Comparison of ENCODE assay signal across 8 cellular contexts in the genomic region with DNA sequence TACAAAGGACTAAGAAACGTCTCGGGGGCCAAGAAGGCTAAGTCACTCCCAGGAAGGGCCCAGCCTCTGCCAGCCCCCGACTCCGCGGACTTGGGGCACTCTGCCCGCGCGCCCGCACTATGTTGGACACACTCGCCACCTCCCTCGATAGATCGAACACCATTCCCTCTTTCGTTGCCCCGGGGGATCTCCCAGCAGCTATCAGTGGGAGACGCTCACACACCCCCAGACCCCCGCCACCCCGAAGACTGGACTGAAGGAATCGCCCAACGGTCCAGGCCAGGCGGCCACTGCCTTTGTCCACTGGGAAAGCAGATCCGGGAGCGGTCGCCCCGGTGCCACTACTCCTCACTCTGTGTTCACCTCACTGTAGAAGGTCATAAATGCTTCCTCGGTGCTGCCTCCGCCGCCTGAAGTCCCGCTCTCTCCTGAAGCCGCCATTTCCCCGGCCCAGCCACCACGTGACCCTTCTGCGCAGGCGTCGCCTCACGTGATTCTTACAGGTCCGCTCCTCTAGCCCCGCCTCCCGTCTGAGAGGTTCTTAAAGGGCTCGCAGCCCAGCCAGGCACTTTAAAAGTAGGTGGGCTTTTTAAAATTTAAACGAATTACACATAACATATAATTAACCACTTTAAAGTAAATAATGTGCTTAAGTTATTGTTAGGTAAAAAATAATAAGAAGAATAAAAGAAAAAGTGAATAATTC. TPM values are rescaled to one million over a fixed set of nuclear protein-coding genes. Genes with fewer than 3 reads are reported as not detected.
DNase-seq lines count a peak whose midpoint lies in the region; ATAC-seq and TF ChIP-seq lines count a peak whose summit lies in the region.

A gene with protein sequence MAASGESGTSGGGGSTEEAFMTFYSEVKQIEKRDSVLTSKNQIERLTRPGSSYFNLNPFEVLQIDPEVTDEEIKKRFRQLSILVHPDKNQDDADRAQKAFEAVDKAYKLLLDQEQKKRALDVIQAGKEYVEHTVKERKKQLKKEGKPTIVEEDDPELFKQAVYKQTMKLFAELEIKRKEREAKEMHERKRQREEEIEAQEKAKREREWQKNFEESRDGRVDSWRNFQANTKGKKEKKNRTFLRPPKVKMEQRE (minus strand): TSS at position 472 of the 706 bp plus-strand sequence. CDS start 31 bp downstream, at position 441.

- peak within 1 kb of the TSS; percentile 94 for H3K9ac ChIP-seq in mucosa of stomach (ENCODE audit: low read length)

- no peak for TF ChIP-seq CTCF in Peyer's patch (IDR thresholded peaks at IDR 0.05)

- DNase-seq in COLO668 (lab: John Stamatoyannopoulos, UW; ENCODE audit: unreplicated experiment) (peak; percentile 98), KG1 (lab: John Stamatoyannopoulos, UW) (peak; percentile 90), Peyer's patch (peak; percentile 94 to 99 (median 99))
- peak; percentile 93 for DNase-seq in activated T-cell treated with anti-CD3 and anti-CD28 coated beads, Interleukin-2, amount 50 U/mL, for 4 hours
- DNase-seq in stimulated activated CD8-positive, alpha-beta memory T cell treated with anti-CD3 and anti-CD28 coated beads, Interleukin-4, amount 100 ng/mL, for 48 hours: peak; percentile 98

- peak; percentile 66 to 71 for TF ChIP-seq POLR2A in Peyer's patch (IDR thresholded peaks at IDR 0.05)

- H3K36me3 ChIP-seq in Peyer's patch: peaks cover 0 to 16% (median 6%) of the 10 kb centered on the region in 3 donors
- H3K36me3 ChIP-seq in esophagus (ENCODE audit: control insufficient read depth in 2 of 2, insufficient read depth in 2 of 2, low read length in 1 of 2): peaks cover 0 to under 1% of the 10 kb centered on the region in 2 donors
- H3K36me3 ChIP-seq in mucosa of stomach (ENCODE audit: control insufficient read depth, insufficient read depth, low read length): no peaks in the 10 kb centered on the region

- peak within 1 kb of the TSS; percentile 100 for H3K4me3 Mint-ChIP-seq in activated T-cell treated with anti-CD3 and anti-CD28 coated beads, Interleukin-2, amount 50 U/mL, for 4 hours

- H3K27ac ChIP-seq in Peyer's patch (peak within 1 kb of the TSS; percentile 65 to 85 (median 76)), esophagus (ENCODE audit: low read depth in 2 of 2, low read length in 1 of 2) (peak within 1 kb of the TSS; percentile 58 to 88)

- H3K9me3 ChIP-seq in Peyer's patch (no peaks in the 10 kb centered on the region), esophagus (ENCODE audit: control insufficient read depth in 2 of 2, insufficient read depth in 1 of 2, low read depth in 1 of 2, low read length in 1 of 2) (no peaks in the 10 kb centered on the region), mucosa of stomach (ENCODE audit: control insufficient read depth, low read length) (no peaks in the 10 kb centered on the region)

- H3K27me3 ChIP-seq in Peyer's patch (no peaks in the 10 kb centered on the region), esophagus (ENCODE audit: control insufficient read depth in 1 of 2, insufficient read depth in 2 of 2, low read length in 2 of 2) (no peaks in the 10 kb centered on the region), mucosa of stomach (ENCODE audit: control insufficient read depth, insufficient read depth, low read length) (no peaks in the 10 kb centered on the region)

- peaks cover 14% of the 10 kb centered on the region for H3K36me3 Mint-ChIP-seq in activated T-cell treated with anti-CD3 and anti-CD28 coated beads, Interleukin-2, amount 50 U/mL, for 4 hours (ENCODE audit: insufficient read depth)

- WGBS in esophagus, 2 donors: 0 to 1% methylated on average over 40 of the region's 40 CpGs

- peaks cover 26% of the 10 kb centered on the region for H3K4me1 Mint-ChIP-seq in activated T-cell treated with anti-CD3 and anti-CD28 coated beads, Interleukin-2, amount 50 U/mL, for 4 hours (ENCODE audit: low read depth)

- H3K4me3 ChIP-seq in Peyer's patch (peak within 1 kb of the TSS; percentile 72 to 97 (median 86)), esophagus (ENCODE audit: low read depth in 1 of 2, low read length in 2 of 2) (peak within 1 kb of the TSS; percentile 86 to 96), mucosa of stomach (ENCODE audit: low read length) (peak within 1 kb of the TSS; percentile 86)

- H3K27me3 Mint-ChIP-seq in activated T-cell treated with anti-CD3 and anti-CD28 coated beads, Interleukin-2, amount 50 U/mL, for 4 hours (ENCODE audit: low read depth): no peaks in the 10 kb centered on the region

- no peaks in the 10 kb centered on the region for H3K9me3 Mint-ChIP-seq in activated T-cell treated with anti-CD3 and anti-CD28 coated beads, Interleukin-2, amount 50 U/mL, for 4 hours

- H3K4me1 ChIP-seq in Peyer's patch (peaks cover 0 to 34% (median 12%) of the 10 kb centered on the region in 4 donors), esophagus (ENCODE audit: control insufficient read depth in 2 of 2, insufficient read depth in 2 of 2, low read length in 1 of 2) (peaks cover 0 to 7% of the 10 kb centered on the region in 2 donors), mucosa of stomach (ENCODE audit: control insufficient read depth, insufficient read depth, low read length) (peaks cover 17% of the 10 kb centered on the region)

- peak; percentile 56 for ATAC-seq in GM21526 (IDR thresholded peaks at IDR 0.05; ENCODE audit: low FRiP score, unreplicated experiment)
- ATAC-seq in activated T-cell treated with anti-CD3 and anti-CD28 coated beads, Interleukin-2, amount 50 U/mL, for 4 hours: peak; percentile 69

RNA-seq across cellular contexts. Expression of the gene that starts here (rescaled TPM):
- 10 to 100 TPM; 25.9 to 52.8 (median 33.0) TPM for total RNA-seq in Peyer's patch
- 100 to 1,000 TPM in 1 of 3 donors, 10 to 100 TPM in 2; 91.5 to 103 (median 99.4) TPM for total RNA-seq in activated T-cell treated with anti-CD3 and anti-CD28 coated beads, Interleukin-2, amount 50 U/mL, for 4 hours
- polyA plus RNA-seq in esophagus: 10 to 100 TPM; 39.8 to 57.4 TPM

Comparison
In these comparisons a context has a peak if more than half of its experiments do, and no peak if none do; other contexts are left out.
1. Peak in every context shown above with its lines: DNase-seq, ATAC-seq, H3K4me3 ChIP-seq and H3K27ac ChIP-seq.